8 cellular contexts compared by ENCODE assay signal in the genomic region with DNA sequence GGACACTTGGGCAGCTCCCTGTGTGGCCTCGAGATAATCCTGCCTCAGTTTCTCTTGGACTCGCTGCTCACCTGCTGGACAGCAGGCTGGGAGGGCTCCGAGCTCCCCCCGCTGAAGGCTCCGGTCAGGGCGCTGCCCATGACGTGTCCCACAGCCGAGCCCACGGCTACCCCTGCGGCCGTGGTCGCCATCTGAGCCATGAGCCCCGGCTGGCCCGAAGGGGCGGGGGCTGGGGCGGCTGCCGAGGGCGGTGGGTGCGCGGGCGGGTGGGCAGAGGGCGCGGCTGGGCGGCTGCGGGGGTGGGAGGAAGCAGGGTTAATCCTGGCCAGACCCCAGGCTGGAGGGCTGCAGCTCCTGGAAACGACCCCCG. TPM values are rescaled to one million over a fixed set of nuclear protein-coding genes. Genes with fewer than 3 reads are reported as not detected.
DNase-seq lines count a peak whose midpoint lies in the region; ATAC-seq and TF ChIP-seq lines count a peak whose summit lies in the region.

No MANE protein-coding gene starts in this region.

- H3K27ac Mint-ChIP-seq in CD4-positive, CD25-positive, alpha-beta regulatory T cell, result peak overlapping the region in 1 of 3 donors; percentile 54

- no peaks in the 10 kb centered on the region for H3K27me3 ChIP-seq in CD4-positive, CD25-positive, alpha-beta regulatory T cell (ENCODE audit: control insufficient read depth, insufficient read depth, low read length)
- H3K27me3 ChIP-seq in RWPE2 (ENCODE audit: insufficient read depth, poor library complexity, severe bottlenecking) (no peaks in the 10 kb centered on the region), esophagus muscularis mucosa (no peaks in the 10 kb centered on the region), neuron (ENCODE audit: insufficient read depth, low read length) (no peaks in the 10 kb centered on the region)

- peak overlapping the region; percentile 89 for H2AFZ ChIP-seq in neuron (ENCODE audit: low read depth, low read length)

- DNase-seq in CD4-positive, CD25-positive, alpha-beta regulatory T cell, result no peak
- no peak for DNase-seq in RWPE2 (ENCODE audit: low spot score)
- DNase-seq in esophagus muscularis mucosa (ENCODE audit: extremely low spot score), result no peak
- no peak for DNase-seq in NCI-H1436 treated with DMSO at 0.1 percent for 48 hours (lab: John Stamatoyannopoulos, UW)
- no peak for DNase-seq in occipital lobe (lab: John Stamatoyannopoulos, UW)
- DNase-seq in germinal center (ENCODE audit: low spot score), result no peak
- no peak for DNase-seq in CD1c-positive myeloid dendritic cell (ENCODE audit: extremely low spot score)

- peaks cover 44% of the 10 kb centered on the region for H3K4me1 ChIP-seq in CD4-positive, CD25-positive, alpha-beta regulatory T cell (ENCODE audit: control insufficient read depth, insufficient read depth, low read length, poor library complexity, severe bottlenecking)
- H3K4me1 ChIP-seq in RWPE2 (ENCODE audit: insufficient read depth, poor library complexity, severe bottlenecking) (no peaks in the 10 kb centered on the region), esophagus muscularis mucosa (peaks cover 51 to 97% (median 90%) of the 10 kb centered on the region in 4 donors), neuron (ENCODE audit: insufficient read depth, low read length) (peaks cover 22% of the 10 kb centered on the region)

- H3K9me3 ChIP-seq in CD4-positive, CD25-positive, alpha-beta regulatory T cell (ENCODE audit: control insufficient read depth in 2 of 2, low read length in 2 of 2), result no peaks in the 10 kb centered on the region
- H3K9me3 ChIP-seq in RWPE2 (ENCODE audit: severe bottlenecking), result no peaks in the 10 kb centered on the region
- H3K9me3 ChIP-seq in esophagus muscularis mucosa, result no peaks in the 10 kb centered on the region
- no peaks in the 10 kb centered on the region for H3K9me3 ChIP-seq in neuron (ENCODE audit: low read length)

- H3K36me3 Mint-ChIP-seq in CD4-positive, CD25-positive, alpha-beta regulatory T cell, result no peaks in the 10 kb centered on the region

- H3K36me3 ChIP-seq in CD4-positive, CD25-positive, alpha-beta regulatory T cell (ENCODE audit: control insufficient read depth, insufficient read depth, low read length), result no peaks in the 10 kb centered on the region
- no peaks in the 10 kb centered on the region for H3K36me3 ChIP-seq in RWPE2 (ENCODE audit: low read depth)
- H3K36me3 ChIP-seq in esophagus muscularis mucosa, result peaks cover 0 to 21% (median 2%) of the 10 kb centered on the region in 4 donors
- H3K36me3 ChIP-seq in neuron (ENCODE audit: insufficient read depth, low read length), result peaks cover 10% of the 10 kb centered on the region

- no peak overlapping the region for H3K27ac ChIP-seq in CD4-positive, CD25-positive, alpha-beta regulatory T cell (ENCODE audit: insufficient read depth, low read length, poor library complexity, severe bottlenecking)
- H3K27ac ChIP-seq in RWPE2 (ENCODE audit: poor library complexity, severe bottlenecking), result peak overlapping the region; percentile 53
- peak overlapping the region; percentile 87 to 91 (median 90) for H3K27ac ChIP-seq in esophagus muscularis mucosa (replicated peaks in 1 of 4)

- no peak for TF ChIP-seq POLR2A in esophagus muscularis mucosa (IDR thresholded peaks at IDR 0.05; ENCODE audit: low read depth)

- no peak for ATAC-seq in CD4-positive, CD25-positive, alpha-beta regulatory T cell (ENCODE audit: low read depth in 2 of 2)
- no peak for ATAC-seq in RWPE2 (ENCODE audit: low read depth)

- TF ChIP-seq EP300 in esophagus muscularis mucosa (IDR thresholded peaks at IDR 0.05), result no peak

- H3K9me3 Mint-ChIP-seq in CD4-positive, CD25-positive, alpha-beta regulatory T cell, result no peaks in the 10 kb centered on the region

- intact Hi-C loops in esophagus muscularis mucosa (cut with DNase I), result loop anchor here (5.0 to 10.0 kb wide), 2 partner anchors 80 to 222 kb away; no protein-coding TSS in a partner anchor

- WGBS in esophagus muscularis mucosa, result no CpG with 5 or more reads among the region's 27 CpGs

- TF ChIP-seq CTCF in RWPE2 (IDR thresholded peaks at IDR 0.05; ENCODE audit: poor library complexity, severe bottlenecking) (no peak), esophagus muscularis mucosa (IDR thresholded peaks at IDR 0.05) (no peak)

- H3K4me3 Mint-ChIP-seq in CD4-positive, CD25-positive, alpha-beta regulatory T cell, result peak overlapping the region; percentile 78 to 88 (median 82)

- H3K27me3 Mint-ChIP-seq in CD4-positive, CD25-positive, alpha-beta regulatory T cell, result peaks cover 7% of the 10 kb centered on the region

- H3K4me3 ChIP-seq in CD4-positive, CD25-positive, alpha-beta regulatory T cell (ENCODE audit: low read depth, low read length), result peak overlapping the region; percentile 53
- H3K4me3 ChIP-seq in RWPE2 (ENCODE audit: severe bottlenecking), result peak overlapping the region; percentile 63
- peak overlapping the region; percentile 63 to 72 (median 71) for H3K4me3 ChIP-seq in esophagus muscularis mucosa
- H3K4me3 ChIP-seq in neuron (ENCODE audit: low read length), result peak overlapping the region; percentile 58

- peaks cover 0 to 49% (median 8%) of the 10 kb centered on the region in 4 donors for H3K4me1 Mint-ChIP-seq in CD4-positive, CD25-positive, alpha-beta regulatory T cell

RNA-seq across cellular contexts. Expression of a gene that starts 0.5 kb away (rescaled TPM):
- total RNA-seq in CD4-positive, CD25-positive, alpha-beta regulatory T cell, result 30.6 TPM
- polyA plus RNA-seq in CD4-positive, CD25-positive, alpha-beta regulatory T cell, result 10 to 100 TPM; 16.3 to 31.7 (median 19.8) TPM
- total RNA-seq in esophagus muscularis mucosa, result 10 to 100 TPM; 22.9 to 97.7 (median 44.6) TPM
- total RNA-seq in occipital lobe, result 3.4 TPM

RNA-seq across cellular contexts. Expression of a gene that starts 4.5 kb away (rescaled TPM):
- 0.96 TPM for total RNA-seq in CD4-positive, CD25-positive, alpha-beta regulatory T cell
- polyA plus RNA-seq in CD4-positive, CD25-positive, alpha-beta regulatory T cell, result 1 to 10 TPM in 1 of 4 donors, under 1 TPM in 3; 0.76 to 1.6 (median 0.85) TPM
- total RNA-seq in esophagus muscularis mucosa (under 1 TPM in 1 of 4 donors, not detected in 3; 0.58 TPM), occipital lobe (not detected)

RNA-seq across cellular contexts. Expression of a gene that starts 5.4 kb away (rescaled TPM):
- 0.52 TPM for total RNA-seq in CD4-positive, CD25-positive, alpha-beta regulatory T cell
- 1 to 10 TPM in 2 of 4 donors, under 1 TPM in 1, not detected in 1; 0.99 to 1.7 (median 1.0) TPM for polyA plus RNA-seq in CD4-positive, CD25-positive, alpha-beta regulatory T cell
- total RNA-seq in esophagus muscularis mucosa, result 1 to 10 TPM; 2.8 to 6.5 (median 5.4) TPM
- 14.8 TPM for total RNA-seq in occipital lobe

RNA-seq across cellular contexts. Expression of a gene that starts 13.1 kb away (rescaled TPM):
- total RNA-seq in CD4-positive, CD25-positive, alpha-beta regulatory T cell, result 0.89 TPM
- 1 to 10 TPM in 2 of 4 donors, under 1 TPM in 1, not detected in 1; 0.74 to 4.5 (median 2.1) TPM for polyA plus RNA-seq in CD4-positive, CD25-positive, alpha-beta regulatory T cell
- total RNA-seq in esophagus muscularis mucosa, result not detected
- not detected for total RNA-seq in occipital lobe

RNA-seq across cellular contexts. Expression of a gene that starts 16.4 kb away (rescaled TPM):
- 2.0 TPM for total RNA-seq in CD4-positive, CD25-positive, alpha-beta regulatory T cell
- under 1 TPM; 0.06 to 0.49 (median 0.27) TPM for polyA plus RNA-seq in CD4-positive, CD25-positive, alpha-beta regulatory T cell
- total RNA-seq in esophagus muscularis mucosa (1 to 10 TPM; 3.1 to 6.5 (median 5.4) TPM), occipital lobe (4.1 TPM)
